ENCODE assay signal across 8 cellular contexts in the genomic region with DNA sequence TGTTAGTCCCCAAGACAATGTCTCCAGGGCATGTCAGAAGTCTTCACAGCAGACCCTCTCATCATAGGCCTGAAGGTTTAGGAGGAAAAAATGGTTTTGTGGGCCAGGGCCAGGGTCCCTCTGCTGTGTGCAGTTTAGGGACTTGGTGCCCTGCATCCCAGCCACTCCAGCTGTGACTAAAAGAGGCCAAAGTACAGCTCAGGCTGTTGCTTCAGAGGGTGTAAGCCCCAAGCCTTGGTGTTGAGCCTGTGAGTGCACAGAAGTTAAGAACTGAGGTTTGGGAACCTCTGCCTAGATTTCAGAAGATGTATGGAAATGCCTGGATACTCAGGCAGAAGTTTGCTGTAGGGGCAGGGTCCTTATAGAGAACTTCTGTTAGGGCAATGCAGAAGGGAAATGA. TPM values are rescaled to one million over a fixed set of nuclear protein-coding genes. Genes with fewer than 3 reads are reported as not detected.
"Had no signal": no experiment of that assay in that cellular context is flagged by ENCODE, and none has a peak within 500 bp of the region (broad histone marks: within the 10 kb centered on the region; RNA-seq: fewer than 3 reads in every experiment).

No MANE protein-coding gene starts in this region.

RNA-seq across cellular contexts. Expression of a gene that starts 38.4 kb away (rescaled TPM):
- total RNA-seq: dermis blood vessel endothelial cell, endothelial cell of umbilical vein, epithelial cell of proximal tubule, esophagus mucosa, esophagus squamous epithelium, fibroblast of villous mesenchyme, glomerular endothelial cell had no signal
- polyA plus RNA-seq: foreskin keratinocyte had no signal
